ENCODE assay signal across 8 cellular contexts in the genomic region with DNA sequence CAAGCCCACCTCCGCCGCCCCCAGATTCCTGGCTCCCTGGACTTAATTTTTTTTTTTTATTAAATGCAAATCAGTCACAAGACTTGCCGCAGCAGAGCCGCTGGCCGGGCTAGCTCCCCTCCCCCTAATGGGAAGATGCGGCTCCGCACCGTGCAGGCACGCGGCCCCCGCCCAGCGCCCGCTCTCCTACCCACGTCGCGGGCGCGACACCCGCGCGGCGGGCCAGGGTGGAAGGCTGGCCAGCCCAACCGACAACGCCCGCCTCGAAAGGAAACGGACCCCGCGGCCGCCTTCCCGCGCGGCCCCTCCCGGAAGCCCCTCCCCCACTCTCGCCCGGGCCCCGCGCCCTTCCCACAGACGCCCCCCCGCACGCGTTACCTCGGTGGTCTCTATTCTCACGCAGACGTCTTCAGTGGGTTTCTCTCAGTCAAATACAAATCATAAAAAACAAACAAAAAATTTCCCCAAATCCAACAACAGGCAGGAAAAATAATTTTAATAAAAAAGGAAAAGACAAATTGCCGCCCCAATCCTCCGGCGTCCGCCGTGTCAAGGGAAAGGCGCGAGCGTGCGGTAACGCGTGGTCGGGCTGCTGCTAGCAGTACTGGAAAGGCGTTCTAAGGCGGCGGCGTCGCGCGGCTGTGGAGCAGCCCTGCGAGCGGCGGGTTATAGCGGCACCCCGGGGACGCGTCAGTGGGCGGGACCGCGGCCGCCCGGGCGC. TPM values are rescaled to one million over a fixed set of nuclear protein-coding genes. Genes with fewer than 3 reads are reported as not detected.
DNase-seq lines count a peak whose midpoint lies in the region; ATAC-seq and TF ChIP-seq lines count a peak whose summit lies in the region.

SLC38A2 (minus strand) TSS at position 643 of the 721 bp plus-strand sequence. CDS start 1,480 bp downstream, outside the sequence.

- no peaks in the 10 kb centered on the region for H3K9me3 Mint-ChIP-seq in neural crest cell

- H3K4me2 ChIP-seq in Karpas-422 (ENCODE audit: low read depth, low read length, poor library complexity, severe bottlenecking) = peak within 1 kb of the TSS; percentile 87

- H3K79me2 ChIP-seq in Karpas-422 (ENCODE audit: low read length) = peaks cover 26% of the 10 kb centered on the region

- H3K27me3 ChIP-seq in Karpas-422 (ENCODE audit: low read length) = no peaks in the 10 kb centered on the region
- no peaks in the 10 kb centered on the region for H3K27me3 ChIP-seq in subcutaneous abdominal adipose tissue (ENCODE audit: control insufficient read depth in 5 of 5, insufficient read depth in 4 of 5, low read length in 5 of 5)

- H3K4me1 ChIP-seq in Karpas-422 (ENCODE audit: low read length) (peaks cover 18% of the 10 kb centered on the region), subcutaneous abdominal adipose tissue (ENCODE audit: control insufficient read depth in 5 of 5, insufficient read depth in 5 of 5, low read length in 5 of 5) (peaks cover 8 to 53% (median 50%) of the 10 kb centered on the region in 5 donors)

- H3K4me3 ChIP-seq in Karpas-422 (ENCODE audit: low read length) (peak within 1 kb of the TSS; percentile 86), fibroblast of villous mesenchyme (ENCODE audit: low read depth, low read length) (peak within 1 kb of the TSS; percentile 95), subcutaneous abdominal adipose tissue (ENCODE audit: low read depth in 1 of 5, low read length in 5 of 5) (peak within 1 kb of the TSS; percentile 87 to 100 (median 99))

- H2AFZ ChIP-seq in Karpas-422 (ENCODE audit: low read length) = peak within 1 kb of the TSS; percentile 95

- H3K36me3 ChIP-seq in Karpas-422 (ENCODE audit: insufficient read depth, low read length) (peaks cover 37% of the 10 kb centered on the region), subcutaneous abdominal adipose tissue (ENCODE audit: control insufficient read depth in 5 of 5, insufficient read depth in 5 of 5, low read length in 5 of 5) (peaks cover 25 to 36% (median 31%) of the 10 kb centered on the region in 5 donors)

- H3K27me3 Mint-ChIP-seq in neural crest cell (ENCODE audit: low read depth) = peaks cover 33% of the 10 kb centered on the region

- H4K20me1 ChIP-seq in Karpas-422 (ENCODE audit: insufficient read depth, low read depth, low read length) = peaks cover 20% of the 10 kb centered on the region; the same call in 1 of the 2 replicates

- H3K4me1 Mint-ChIP-seq in neural crest cell = peaks cover 49% of the 10 kb centered on the region

- H3K27ac ChIP-seq in Karpas-422 (ENCODE audit: low read length) (peak within 1 kb of the TSS; percentile 78), subcutaneous abdominal adipose tissue (ENCODE audit: low read depth, low read length) (peak within 1 kb of the TSS; percentile 99)

- peak within 1 kb of the TSS; percentile 100 for H3K4me3 Mint-ChIP-seq in neural crest cell

- ATAC-seq in GM21737 (IDR thresholded peaks at IDR 0.05; ENCODE audit: unreplicated experiment) = peak; percentile 82

- peak within 1 kb of the TSS; percentile 100 for H3K27ac Mint-ChIP-seq in neural crest cell (ENCODE audit: unreplicated experiment)

- peak within 1 kb of the TSS; percentile 85 for H3K9ac ChIP-seq in Karpas-422 (ENCODE audit: low read length)
- H3K9ac ChIP-seq in subcutaneous abdominal adipose tissue (ENCODE audit: low read length in 5 of 5) = peak within 1 kb of the TSS; percentile 95 to 99 (median 96)

- peaks cover 31% of the 10 kb centered on the region for H3K36me3 Mint-ChIP-seq in neural crest cell (ENCODE audit: low read depth)

- no peaks in the 10 kb centered on the region for H3K9me2 ChIP-seq in Karpas-422 (replicated peaks; ENCODE audit: insufficient read depth, low read length)

- no peak for TF ChIP-seq CTCF in fibroblast of villous mesenchyme (IDR thresholded peaks at IDR 0.05; ENCODE audit: insufficient read depth, low read depth, low read length)
- TF ChIP-seq CTCF in neural crest cell (conservative IDR thresholded peaks at IDR 0.05) = peak; percentile 9

- H3K9me3 ChIP-seq in Karpas-422 (ENCODE audit: low read length) = no peaks in the 10 kb centered on the region
- H3K9me3 ChIP-seq in subcutaneous abdominal adipose tissue (ENCODE audit: control insufficient read depth in 5 of 5, low read length in 5 of 5) = no peaks in the 10 kb centered on the region

- DNase-seq in Daoy (ENCODE audit: low read depth) (peak; percentile 96), Karpas-422 (peak; percentile 96), SHP77 (lab: John Stamatoyannopoulos, UW) (peak; percentile 75 to 88), activated gamma-delta T cell treated with Interleukin-2 at 50 U/mL for 16 hours (peak; percentile 98), fibroblast of villous mesenchyme (ENCODE audit: low read depth) (peak; percentile 95), neural crest cell (ENCODE audit: low read depth, low spot score) (peak; percentile 92)

RNA-seq across cellular contexts. Expression of gene SLC38A2, which starts in this region (rescaled TPM):
- 361 and 424 TPM in 2 replicates for total RNA-seq in Daoy (2014; rRNA removed; shearing (Covaris generic))
- total RNA-seq in Karpas-422 (2014; rRNA removed; shearing (Covaris generic); ENCODE audit: low replicate concordance) = 37.7 and 160 TPM in 2 replicates
- total RNA-seq in fibroblast of villous mesenchyme = 914 and 1,547 TPM in 2 replicates
- 186 and 199 TPM in 2 replicates for total RNA-seq in neural crest cell

Comparison
In these comparisons a context has a peak if more than half of its experiments do, and no peak if none do; other contexts are left out.
1. Peak in every context shown above with its lines: DNase-seq, ATAC-seq, H3K4me3 ChIP-seq and H3K27ac ChIP-seq.